Comparison of ENCODE assay signal across 8 cellular contexts in genomic region chr12:19282133-19282532, GRCh38.
"Had no signal": no experiment of that assay in that cellular context is flagged by ENCODE, and none has a peak within 500 bp of the region (broad histone marks: within the 10 kb centered on the region; RNA-seq: fewer than 3 reads in every experiment).

No MANE protein-coding gene starts in this region.

- FAIRE-seq: H54, HTR-8/SVneo had no signal

- H3K4me2 ChIP-seq: KMS-11 had no signal

- H3K9ac ChIP-seq: GM23248, KMS-11 had no signal

- H2AFZ ChIP-seq: GM23248 had no signal

- H3K27ac ChIP-seq: GM23248, KMS-11 had no signal

- H3K4me3 ChIP-seq: GM23248 had no signal

- DNase-seq: GM23248, GOT3, H9, HCEC 1CT, KBM-7 had no signal
